1 cellular context compared by ENCODE assay signal in genomic region chr3:72376917-72377710, GRCh38.
TF ChIP-seq lines count a peak whose summit lies in the region.

No MANE protein-coding gene starts in this region.

TF ChIP-seq in H1, 55 proteins besides CTCF, POLR2A, EP300 and RAD21 (continued from another document):
- no peak for TF ChIP-seq BCL11A (IDR thresholded peaks at IDR 0.05; ENCODE audit: low read depth in 2 of 2, low read length in 2 of 2)
- no peak for TF ChIP-seq GTF2F1 (IDR thresholded peaks at IDR 0.05; ENCODE audit: borderline replicate concordance, low read depth, low read length)
- TF ChIP-seq SRF (IDR thresholded peaks at IDR 0.05; ENCODE audit: low read depth, low read length): no peak
- no peak for TF ChIP-seq POU5F1 (IDR thresholded peaks at IDR 0.05; ENCODE audit: low read depth, low read length)
- TF ChIP-seq RXRA (IDR thresholded peaks at IDR 0.05; ENCODE audit: insufficient read depth, low read depth, low read length): no peak
- no peak for TF ChIP-seq HDAC6 (IDR thresholded peaks at IDR 0.05; ENCODE audit: low read depth, low read length)
- TF ChIP-seq, protein P1, sequence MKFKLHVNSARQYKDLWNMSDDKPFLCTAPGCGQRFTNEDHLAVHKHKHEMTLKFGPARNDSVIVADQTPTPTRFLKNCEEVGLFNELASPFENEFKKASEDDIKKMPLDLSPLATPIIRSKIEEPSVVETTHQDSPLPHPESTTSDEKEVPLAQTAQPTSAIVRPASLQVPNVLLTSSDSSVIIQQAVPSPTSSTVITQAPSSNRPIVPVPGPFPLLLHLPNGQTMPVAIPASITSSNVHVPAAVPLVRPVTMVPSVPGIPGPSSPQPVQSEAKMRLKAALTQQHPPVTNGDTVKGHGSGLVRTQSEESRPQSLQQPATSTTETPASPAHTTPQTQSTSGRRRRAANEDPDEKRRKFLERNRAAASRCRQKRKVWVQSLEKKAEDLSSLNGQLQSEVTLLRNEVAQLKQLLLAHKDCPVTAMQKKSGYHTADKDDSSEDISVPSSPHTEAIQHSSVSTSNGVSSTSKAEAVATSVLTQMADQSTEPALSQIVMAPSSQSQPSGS (IDR thresholded peaks at IDR 0.05; ENCODE audit: low read length): no peak
- no peak for TF ChIP-seq SIRT6 (IDR thresholded peaks at IDR 0.05; ENCODE audit: low read length)
- no peak for TF ChIP-seq NANOG (IDR thresholded peaks at IDR 0.05; ENCODE audit: insufficient read depth, low read depth, low read length, poor library complexity, severe bottlenecking)
- TF ChIP-seq, protein P2, sequence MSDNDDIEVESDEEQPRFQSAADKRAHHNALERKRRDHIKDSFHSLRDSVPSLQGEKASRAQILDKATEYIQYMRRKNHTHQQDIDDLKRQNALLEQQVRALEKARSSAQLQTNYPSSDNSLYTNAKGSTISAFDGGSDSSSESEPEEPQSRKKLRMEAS (IDR thresholded peaks at IDR 0.05): no peak
- no peak for TF ChIP-seq POLR2AphosphoS5 (IDR thresholded peaks at IDR 0.05; ENCODE audit: low read depth, low read length)
- TF ChIP-seq CBX5 (IDR thresholded peaks at IDR 0.05; ENCODE audit: low read depth, low read length): no peak
- no peak for TF ChIP-seq PHF8 (conservative IDR thresholded peaks at IDR 0.05; ENCODE audit: low read depth, low read length)
- no peak for TF ChIP-seq CBX8 (IDR thresholded peaks at IDR 0.05; ENCODE audit: borderline replicate concordance, low read depth, low read length)
- TF ChIP-seq SIX5 (IDR thresholded peaks at IDR 0.05; ENCODE audit: low read depth, low read length): no peak
- no peak for TF ChIP-seq ZNF274 (IDR thresholded peaks at IDR 0.05; ENCODE audit: borderline replicate concordance, extremely low read depth, low read length)
- TF ChIP-seq SUZ12 (IDR thresholded peaks at IDR 0.05; ENCODE audit: low read length): no peak
